29 cellular contexts compared by ENCODE assay signal in genomic region chr5:14402424-14402823, GRCh38.
DNase-seq lines count a peak whose midpoint lies in the region; ATAC-seq and TF ChIP-seq lines count a peak whose summit lies in the region.
"Had no signal": no experiment of that assay in that cellular context is flagged by ENCODE, and none has a peak within 500 bp of the region (broad histone marks: within the 10 kb centered on the region; RNA-seq: fewer than 3 reads in every experiment).

No MANE protein-coding gene starts in this region.

- TF ChIP-seq CTCF in lower leg skin (IDR thresholded peaks at IDR 0.05) = no peak

- ATAC-seq in stimulated activated naive CD8-positive, alpha-beta T cell treated with anti-CD3 and anti-CD28 coated beads, Interleukin-15, Interleukin-2, amounts not matched to agents 100 U/mL and 50 U/mL, for 24 hours = no peak
- peak; percentile 13 for ATAC-seq in stimulated activated naive CD8-positive, alpha-beta T cell treated with anti-CD3 and anti-CD28 coated beads, Interleukin-15, amount 100 ng/mL, for 72 hours
- ATAC-seq: esophagus mucosa, left colon, PC-3 had no signal

- H3K56ac ChIP-seq in mesendoderm (ENCODE audit: low read length) = no peak overlapping the region

- H3K27me3 ChIP-seq in mesendoderm (ENCODE audit: insufficient read depth, low read length, poor library complexity) = no peaks in the 10 kb centered on the region
- H3K27me3 ChIP-seq: adrenal gland, ovary, thyroid gland had no signal

- WGBS in mesendoderm (ENCODE audit: extremely low coverage, insufficient coverage, low lambda C conversion rate) = 100% methylated on average over 1 of the region's 6 CpGs
- WGBS in lower leg skin, 2 donors = 97% methylated on average over 6 of the region's 6 CpGs

- DNase-seq in stimulated activated naive CD8-positive, alpha-beta T cell treated with anti-CD3 and anti-CD28 coated beads, Interleukin-15, Interleukin-2, amounts not matched to agents 100 U/mL and 50 U/mL, for 24 hours = no peak
- no peak for DNase-seq in activated T-helper 1 cell treated with anti-CD3 and anti-CD28 coated beads, Interleukin-12 subunit alpha, Interleukin-12 subunit beta, Interleukin-2, Interleukin-4 antibody, amounts not matched to agents 30 ng/mL and 10 ng/mL and 1 ng/mL, durations not matched to agents 14 hours and 24 hours and 36 hours (ENCODE audit: low spot score)
- DNase-seq in immature natural killer cell (no peak), mesendoderm (no peak), lower leg skin (ENCODE audit: low spot score in 2 of 2) (no peak), DMS114 treated with DMSO at 0.1 percent for 48 hours (lab: John Stamatoyannopoulos, UW; ENCODE audit: unreplicated experiment) (no peak)
- DNase-seq in stimulated activated naive CD8-positive, alpha-beta T cell treated with anti-CD3 and anti-CD28 coated beads, Interleukin-15, amount 100 ng/mL, for 72 hours = no peak
- DNase-seq: activated CD4-positive, CD25-positive, alpha-beta regulatory T cell treated with anti-CD3 and anti-CD28 coated beads, Interleukin-2, amount 50 U/mL, for 72 hours; activated effector memory CD4-positive, alpha-beta T cell treated with anti-CD3 and anti-CD28 coated beads, Interleukin-2, amount 50 U/mL, for 16 hours; adrenal gland; DMS 273 treated with DMSO at 0.1 percent for 48 hours; effector memory CD4-positive, alpha-beta T cell; foreskin melanocyte; left colon; mesenchymal stem cell; NCI-H1417 treated with DMSO at 0.1 percent for 48 hours; NCI-H2107; NCI-H446; ovary; PC-3; SHP77; stimulated activated CD4-positive, alpha-beta T cell treated with anti-CD3 and anti-CD28 coated beads, Interleukin-4, amount 100 ng/mL, for 1 hour; stimulated activated naive CD4-positive, alpha-beta T cell treated with Interleukin-2 at 50 U/mL for 16 hours; SW 1271; thyroid gland had no signal

- H3K27ac ChIP-seq in mesendoderm (ENCODE audit: low read depth, low read length) = no peak overlapping the region
- H3K27ac ChIP-seq: adrenal gland, C4-2B, KMS-11, ovary, thyroid gland had no signal

- H3K23ac ChIP-seq in mesendoderm (ENCODE audit: low read length) = no peak overlapping the region

- peaks cover 10% of the 10 kb centered on the region for H3K79me1 ChIP-seq in mesendoderm (ENCODE audit: low read length)

- peaks cover 13% of the 10 kb centered on the region for H3K36me3 Mint-ChIP-seq in stimulated activated naive CD8-positive, alpha-beta T cell treated with anti-CD3 and anti-CD28 coated beads, Interleukin-15, Interleukin-2, amounts not matched to agents 100 ng/mL and 50 ng/mL, for 24 hours (ENCODE audit: low read depth)
- peaks cover 7% of the 10 kb centered on the region for H3K36me3 Mint-ChIP-seq in activated T-helper 1 cell treated with anti-CD3 and anti-CD28 coated beads, Interleukin-12 subunit alpha, Interleukin-12 subunit beta, Interleukin-2, Interleukin-4 antibody, amounts not matched to agents 30 ng/mL and 10 ng/mL and 1 ng/mL, durations not matched to agents 14 hours and 24 hours and 36 hours (ENCODE audit: low read depth)
- H3K36me3 Mint-ChIP-seq in immature natural killer cell = peaks cover 3 to 20% (median 3%) of the 10 kb centered on the region in 3 donors

- peaks cover 17% of the 10 kb centered on the region for H3K4me1 Mint-ChIP-seq in stimulated activated naive CD8-positive, alpha-beta T cell treated with anti-CD3 and anti-CD28 coated beads, Interleukin-15, Interleukin-2, amounts not matched to agents 100 ng/mL and 50 ng/mL, for 24 hours (ENCODE audit: low read depth)
- peaks cover 13% of the 10 kb centered on the region for H3K4me1 Mint-ChIP-seq in activated T-helper 1 cell treated with anti-CD3 and anti-CD28 coated beads, Interleukin-12 subunit alpha, Interleukin-12 subunit beta, Interleukin-2, Interleukin-4 antibody, amounts not matched to agents 30 ng/mL and 10 ng/mL and 1 ng/mL, durations not matched to agents 14 hours and 24 hours and 36 hours (ENCODE audit: low read depth)
- peaks cover 8 to 9% of the 10 kb centered on the region in 2 donors for H3K4me1 Mint-ChIP-seq in immature natural killer cell
- H3K4me1 Mint-ChIP-seq in stimulated activated naive CD8-positive, alpha-beta T cell treated with anti-CD3 and anti-CD28 coated beads, Interleukin-15, amount 100 ng/mL, for 72 hours = peaks cover 78% of the 10 kb centered on the region

- no peak overlapping the region for H3K18ac ChIP-seq in mesendoderm (ENCODE audit: low read length)

- H2AK5ac ChIP-seq in mesendoderm (ENCODE audit: low read length) = no peak overlapping the region

- peaks cover 2% of the 10 kb centered on the region for H3K4me1 ChIP-seq in mesendoderm (ENCODE audit: control insufficient read depth, low read depth, low read length)

- no peak overlapping the region for H3K9ac ChIP-seq in mesendoderm (ENCODE audit: low read length)
- H3K9ac ChIP-seq: KMS-11 had no signal

- no peak overlapping the region for H2BK5ac ChIP-seq in mesendoderm (ENCODE audit: low read length)

- H2BK120ac ChIP-seq in mesendoderm (ENCODE audit: low read depth, low read length) = no peak overlapping the region

- H3K4me3 ChIP-seq in mesendoderm (ENCODE audit: low read length) = no peak overlapping the region
- H3K4me3 ChIP-seq in lower leg skin (ENCODE audit: low read depth, poor library complexity, severe bottlenecking) = no peak overlapping the region
- H3K4me3 ChIP-seq: adrenal gland, ovary, thyroid gland had no signal

- peak overlapping the region; percentile 10 for H3K4me3 Mint-ChIP-seq in stimulated activated naive CD8-positive, alpha-beta T cell treated with anti-CD3 and anti-CD28 coated beads, Interleukin-15, Interleukin-2, amounts not matched to agents 100 ng/mL and 50 ng/mL, for 24 hours
- H3K4me3 Mint-ChIP-seq in activated T-helper 1 cell treated with anti-CD3 and anti-CD28 coated beads, Interleukin-12 subunit alpha, Interleukin-12 subunit beta, Interleukin-2, Interleukin-4 antibody, amounts not matched to agents 30 ng/mL and 10 ng/mL and 1 ng/mL, durations not matched to agents 14 hours and 24 hours and 36 hours = no peak overlapping the region
- peak overlapping the region in 1 of 5 donors; percentile 44 for H3K4me3 Mint-ChIP-seq in immature natural killer cell
- no peak overlapping the region for H3K4me3 Mint-ChIP-seq in stimulated activated naive CD8-positive, alpha-beta T cell treated with anti-CD3 and anti-CD28 coated beads, Interleukin-15, amount 100 ng/mL, for 72 hours

- no peak for TF ChIP-seq POLR2A in lower leg skin (IDR thresholded peaks at IDR 0.05)

- H3K4me2 ChIP-seq in mesendoderm (ENCODE audit: low read length) = no peak overlapping the region
- H3K4me2 ChIP-seq: KMS-11 had no signal

- H3K36me3 ChIP-seq in mesendoderm (ENCODE audit: control insufficient read depth, insufficient read depth, low read length) = peaks cover 12% of the 10 kb centered on the region
- H3K36me3 ChIP-seq: ovary had no signal

- no peaks in the 10 kb centered on the region for H3K27me3 Mint-ChIP-seq in stimulated activated naive CD8-positive, alpha-beta T cell treated with anti-CD3 and anti-CD28 coated beads, Interleukin-15, Interleukin-2, amounts not matched to agents 100 ng/mL and 50 ng/mL, for 24 hours
- peaks cover 1% of the 10 kb centered on the region for H3K27me3 Mint-ChIP-seq in activated T-helper 1 cell treated with anti-CD3 and anti-CD28 coated beads, Interleukin-12 subunit alpha, Interleukin-12 subunit beta, Interleukin-2, Interleukin-4 antibody, amounts not matched to agents 30 ng/mL and 10 ng/mL and 1 ng/mL, durations not matched to agents 14 hours and 24 hours and 36 hours (ENCODE audit: insufficient read depth)
- H3K27me3 Mint-ChIP-seq in immature natural killer cell (ENCODE audit: low read depth in 3 of 3) = peaks cover 7 to 9% (median 8%) of the 10 kb centered on the region in 3 donors
- H3K27me3 Mint-ChIP-seq in stimulated activated naive CD8-positive, alpha-beta T cell treated with anti-CD3 and anti-CD28 coated beads, Interleukin-15, amount 100 ng/mL, for 72 hours = no peaks in the 10 kb centered on the region

- no peak overlapping the region for H2BK15ac ChIP-seq in mesendoderm (replicated peaks; ENCODE audit: low read depth)

- intact Hi-C loops in activated T-helper 1 cell treated with anti-CD3 and anti-CD28 coated beads, Interleukin-12 subunit alpha, Interleukin-12 subunit beta, Interleukin-2, Interleukin-4 antibody, amounts not matched to agents 30 ng/mL and 10 ng/mL and 1 ng/mL, durations not matched to agents 14 hours and 24 hours and 36 hours (cut with micrococcal nuclease) = no loop called here
- intact Hi-C loops in lower leg skin (cut with DNase I; ENCODE audit: low total_unique reads) = no loop called here

- H3K79me2 ChIP-seq in mesendoderm (ENCODE audit: control insufficient read depth, insufficient read depth, low read length) = peaks cover 7% of the 10 kb centered on the region

- H3K27ac Mint-ChIP-seq in stimulated activated naive CD8-positive, alpha-beta T cell treated with anti-CD3 and anti-CD28 coated beads, Interleukin-15, Interleukin-2, amounts not matched to agents 100 ng/mL and 50 ng/mL, for 24 hours = peak overlapping the region; percentile 79
- H3K27ac Mint-ChIP-seq in activated T-helper 1 cell treated with anti-CD3 and anti-CD28 coated beads, Interleukin-12 subunit alpha, Interleukin-12 subunit beta, Interleukin-2, Interleukin-4 antibody, amounts not matched to agents 30 ng/mL and 10 ng/mL and 1 ng/mL, durations not matched to agents 14 hours and 24 hours and 36 hours = peak overlapping the region; percentile 21
- H3K27ac Mint-ChIP-seq in immature natural killer cell = peak overlapping the region; percentile 42 to 82 (median 65)
- H3K27ac Mint-ChIP-seq in stimulated activated naive CD8-positive, alpha-beta T cell treated with anti-CD3 and anti-CD28 coated beads, Interleukin-15, amount 100 ng/mL, for 72 hours = peak overlapping the region in 1 of 2 donors; percentile 43

- peaks cover 8% of the 10 kb centered on the region for H3K9me3 Mint-ChIP-seq in stimulated activated naive CD8-positive, alpha-beta T cell treated with anti-CD3 and anti-CD28 coated beads, Interleukin-15, Interleukin-2, amounts not matched to agents 100 ng/mL and 50 ng/mL, for 24 hours
- H3K9me3 Mint-ChIP-seq in activated T-helper 1 cell treated with anti-CD3 and anti-CD28 coated beads, Interleukin-12 subunit alpha, Interleukin-12 subunit beta, Interleukin-2, Interleukin-4 antibody, amounts not matched to agents 30 ng/mL and 10 ng/mL and 1 ng/mL, durations not matched to agents 14 hours and 24 hours and 36 hours = peaks cover 14% of the 10 kb centered on the region
- peaks cover 0 to 14% (median 5%) of the 10 kb centered on the region in 6 donors for H3K9me3 Mint-ChIP-seq in immature natural killer cell
- H3K9me3 Mint-ChIP-seq in stimulated activated naive CD8-positive, alpha-beta T cell treated with anti-CD3 and anti-CD28 coated beads, Interleukin-15, amount 100 ng/mL, for 72 hours = peaks cover 9 to 12% of the 10 kb centered on the region in 2 donors

- H4K8ac ChIP-seq in mesendoderm (ENCODE audit: low read depth, low read length) = no peak overlapping the region

- H3K4ac ChIP-seq in mesendoderm (ENCODE audit: low read depth, low read length) = no peak overlapping the region

- no peak overlapping the region for H4K5ac ChIP-seq in mesendoderm (ENCODE audit: low read length)
